Comparison of ENCODE assay signal across 35 cellular contexts in the genomic region with DNA sequence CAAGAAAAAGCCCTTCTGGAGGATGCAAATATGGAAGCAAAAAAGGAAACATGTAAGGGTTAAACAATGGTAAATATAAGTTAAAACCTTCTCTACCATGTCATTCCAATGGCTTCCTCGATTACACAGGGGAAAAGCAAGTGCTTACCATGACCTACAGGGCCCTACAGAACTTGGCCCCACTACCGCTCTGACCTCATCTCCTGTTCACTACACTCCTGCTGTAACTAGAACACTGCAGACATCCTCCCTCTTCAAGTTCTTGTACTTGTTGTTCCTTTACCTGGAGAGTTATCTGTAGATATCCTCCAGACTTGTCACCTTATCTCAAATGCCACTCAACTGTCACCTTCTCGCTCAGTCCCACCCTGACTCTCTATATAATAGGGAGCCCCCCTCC.
DNase-seq lines count a peak whose midpoint lies in the region; ATAC-seq and TF ChIP-seq lines count a peak whose summit lies in the region.
"Had no signal": no experiment of that assay in that cellular context is flagged by ENCODE, and none has a peak within 500 bp of the region (broad histone marks: within the 10 kb centered on the region; RNA-seq: fewer than 3 reads in every experiment).

No MANE protein-coding gene starts in this region.

- H3K27me3 ChIP-seq in cardiac muscle cell (no peaks in the 10 kb centered on the region), right atrium auricular region (no peaks in the 10 kb centered on the region), right cardiac atrium (ENCODE audit: control insufficient read depth, insufficient read depth) (no peaks in the 10 kb centered on the region), Karpas-422 (ENCODE audit: low read length) (no peaks in the 10 kb centered on the region)
- H3K27me3 ChIP-seq: BE2C; BLaER1; BLaER1 treated with 17β-estradiol and CSF1 and Interleukin-3, amounts not matched to agents 10 nM and 100 nM had no signal

- H3K36me3 ChIP-seq in cardiac muscle cell (no peaks in the 10 kb centered on the region), right atrium auricular region (no peaks in the 10 kb centered on the region), Karpas-422 (ENCODE audit: insufficient read depth, low read length) (no peaks in the 10 kb centered on the region)
- H3K36me3 ChIP-seq: BE2C had no signal

- no peak overlapping the region for H3K4me3 Mint-ChIP-seq in stimulated activated effector memory CD8-positive, alpha-beta T cell treated with anti-CD3 and anti-CD28 coated beads, Interleukin-12 subunit alpha, Interleukin-12 subunit beta, amount 100 ng/mL, for 72 hours
- H3K4me3 Mint-ChIP-seq: B cell; CD14-positive monocyte; CD4-positive, alpha-beta T cell; CD4-positive, CD25-positive, alpha-beta regulatory T cell; CD8-positive, alpha-beta T cell had no signal

- DNase-seq in cardiac muscle cell (ENCODE audit: low read depth in 1 of 2, low spot score in 1 of 2) = no peak
- DNase-seq in Right ventricle myocardium inferior (ENCODE audit: missing footprints) = no peak
- DNase-seq in left ventricle myocardium superior = no peak
- DNase-seq in right atrium auricular region (ENCODE audit: low spot score) = no peak
- DNase-seq in right cardiac atrium = no peak
- no peak for DNase-seq in Right ventricle myocardium superior
- peak; percentile 24 for DNase-seq in Karpas-422
- DNase-seq in stimulated activated effector memory CD8-positive, alpha-beta T cell treated with anti-CD3 and anti-CD28 coated beads, Interleukin-12 subunit alpha, Interleukin-12 subunit beta, amount 100 ng/mL, for 72 hours (ENCODE audit: low spot score in 2 of 2) = no peak
- DNase-seq: 8988T; ACHN; AML-193; BE2C; C1 segment of cervical spinal cord; Caco-2; Calu3; CD4-positive, alpha-beta memory T cell; CD4-positive, alpha-beta T cell; CD4-positive, CD25-positive, alpha-beta regulatory T cell; CD8-positive, alpha-beta memory T cell; CD8-positive, alpha-beta T cell; COR-L47; DMS 273 treated with DMSO at 0.1 percent for 48 hours; DMS153; DMS53; DMS79; DMS79 treated with DMSO at 0.1 percent for 48 hours; DND-41; EL had no signal

- H3K27ac ChIP-seq in cardiac muscle cell = peak overlapping the region; percentile 50
- no peak overlapping the region for H3K27ac ChIP-seq in right atrium auricular region
- H3K27ac ChIP-seq in right cardiac atrium (ENCODE audit: low read length) = no peak overlapping the region
- H3K27ac ChIP-seq in Karpas-422 (ENCODE audit: low read length) = no peak overlapping the region
- H3K27ac ChIP-seq: 22Rv1; A549; BLaER1; BLaER1 treated with 17β-estradiol and CSF1 and Interleukin-3, amounts not matched to agents 10 nM and 100 nM; C4-2B had no signal

- H3K9me2 ChIP-seq in Karpas-422 (replicated peaks; ENCODE audit: insufficient read depth, low read length) = no peaks in the 10 kb centered on the region

- no peaks in the 10 kb centered on the region for H3K36me3 Mint-ChIP-seq in stimulated activated effector memory CD8-positive, alpha-beta T cell treated with anti-CD3 and anti-CD28 coated beads, Interleukin-12 subunit alpha, Interleukin-12 subunit beta, amount 100 ng/mL, for 72 hours
- H3K36me3 Mint-ChIP-seq: CD14-positive monocyte; CD4-positive, CD25-positive, alpha-beta regulatory T cell; CD8-positive, alpha-beta T cell had no signal

- intact Hi-C loops in Right ventricle myocardium inferior (cut with DNase I) (no loop called here), left ventricle myocardium superior (cut with micrococcal nuclease) (no loop called here), right cardiac atrium (cut with DNase I) (loop anchor here in 1 of 4 donors (10.0 kb wide), 1 partner anchor 335 kb away; no protein-coding TSS in a partner anchor), Right ventricle myocardium superior (cut with DNase I) (loop anchor here (10.0 kb wide), 1 partner anchor 335 kb away; no protein-coding TSS in a partner anchor)

- no peak overlapping the region for H3K9ac ChIP-seq in Karpas-422 (ENCODE audit: low read length)
- H3K9ac ChIP-seq: BLaER1; BLaER1 treated with 17β-estradiol and CSF1 and Interleukin-3, amounts not matched to agents 10 nM and 100 nM had no signal

- no peaks in the 10 kb centered on the region for H4K20me1 ChIP-seq in Karpas-422 (ENCODE audit: insufficient read depth, low read depth, low read length)
- H4K20me1 ChIP-seq: BLaER1; BLaER1 treated with 17β-estradiol and CSF1 and Interleukin-3, amounts not matched to agents 10 nM and 100 nM had no signal

- no peak overlapping the region for H2AFZ ChIP-seq in Karpas-422 (ENCODE audit: low read length)

- 79% methylated on average over 3 of the region's 3 CpGs for WGBS in right cardiac atrium

- TF ChIP-seq CTCF in cardiac muscle cell (IDR thresholded peaks at IDR 0.05; ENCODE audit: low read depth, low read length) (no peak), right atrium auricular region (IDR thresholded peaks at IDR 0.05) (no peak)

- H3K9me3 ChIP-seq in cardiac muscle cell (ENCODE audit: low read depth) = no peaks in the 10 kb centered on the region
- H3K9me3 ChIP-seq in right atrium auricular region = no peaks in the 10 kb centered on the region
- H3K9me3 ChIP-seq in right cardiac atrium (ENCODE audit: control insufficient read depth, low read length) = no peaks in the 10 kb centered on the region
- H3K9me3 ChIP-seq in Karpas-422 (ENCODE audit: low read length) = no peaks in the 10 kb centered on the region
- H3K9me3 ChIP-seq: A549, BE2C, Caco-2 had no signal

- peaks cover 41% of the 10 kb centered on the region for H3K4me1 ChIP-seq in cardiac muscle cell (ENCODE audit: low read depth)
- H3K4me1 ChIP-seq in right atrium auricular region = peaks cover 0 to 3% of the 10 kb centered on the region in 2 donors
- H3K4me1 ChIP-seq in right cardiac atrium (ENCODE audit: control insufficient read depth, insufficient read depth, low read length) = no peaks in the 10 kb centered on the region
- H3K4me1 ChIP-seq in Karpas-422 (ENCODE audit: low read length) = no peaks in the 10 kb centered on the region
- H3K4me1 ChIP-seq: A549; BE2C; BLaER1; BLaER1 treated with 17β-estradiol and CSF1 and Interleukin-3, amounts not matched to agents 10 nM and 100 nM; Caco-2 had no signal

- no peak overlapping the region for H3K4me3 ChIP-seq in cardiac muscle cell
- H3K4me3 ChIP-seq in right atrium auricular region = no peak overlapping the region
- H3K4me3 ChIP-seq in right cardiac atrium (ENCODE audit: low read length) = no peak overlapping the region
- H3K4me3 ChIP-seq in Karpas-422 (ENCODE audit: low read length) = no peak overlapping the region
- H3K4me3 ChIP-seq: A549; BLaER1; BLaER1 treated with 17β-estradiol and CSF1 and Interleukin-3, amounts not matched to agents 10 nM and 100 nM had no signal

- H3K79me2 ChIP-seq in Karpas-422 (ENCODE audit: low read length) = no peaks in the 10 kb centered on the region

- no peak for ATAC-seq in Right ventricle myocardium inferior
- ATAC-seq in left ventricle myocardium superior = peak; percentile 93
- ATAC-seq in right cardiac atrium = peak; percentile 21 to 53
- ATAC-seq in Right ventricle myocardium superior (ENCODE audit: poor library complexity) = no peak
- ATAC-seq in stimulated activated effector memory CD8-positive, alpha-beta T cell treated with anti-CD3 and anti-CD28 coated beads, Interleukin-12 subunit alpha, Interleukin-12 subunit beta, amount 100 ng/mL, for 72 hours = no peak
- ATAC-seq: A549; CD8-positive, alpha-beta T cell had no signal

- no peak overlapping the region for H3K4me2 ChIP-seq in Karpas-422 (ENCODE audit: low read depth, low read length, poor library complexity, severe bottlenecking)
- H3K4me2 ChIP-seq: A549; BLaER1; BLaER1 treated with 17β-estradiol and CSF1 and Interleukin-3, amounts not matched to agents 10 nM and 100 nM had no signal

- no peaks in the 10 kb centered on the region for H3K4me1 Mint-ChIP-seq in stimulated activated effector memory CD8-positive, alpha-beta T cell treated with anti-CD3 and anti-CD28 coated beads, Interleukin-12 subunit alpha, Interleukin-12 subunit beta, amount 100 ng/mL, for 72 hours
- H3K4me1 Mint-ChIP-seq: B cell; CD14-positive monocyte; CD4-positive, alpha-beta memory T cell; CD8-positive, alpha-beta memory T cell had no signal

- no peak overlapping the region for H3K27ac Mint-ChIP-seq in stimulated activated effector memory CD8-positive, alpha-beta T cell treated with anti-CD3 and anti-CD28 coated beads, Interleukin-12 subunit alpha, Interleukin-12 subunit beta, amount 100 ng/mL, for 72 hours
- H3K27ac Mint-ChIP-seq: B cell; CD14-positive monocyte; CD4-positive, alpha-beta memory T cell; CD4-positive, alpha-beta T cell; CD4-positive, CD25-positive, alpha-beta regulatory T cell; CD8-positive, alpha-beta memory T cell; CD8-positive, alpha-beta T cell had no signal

- H3K9me3 Mint-ChIP-seq in stimulated activated effector memory CD8-positive, alpha-beta T cell treated with anti-CD3 and anti-CD28 coated beads, Interleukin-12 subunit alpha, Interleukin-12 subunit beta, amount 100 ng/mL, for 72 hours = peaks cover 15% of the 10 kb centered on the region
- H3K9me3 Mint-ChIP-seq: CD8-positive, alpha-beta T cell had no signal

Comparison
In these comparisons a context has a peak if more than half of its experiments do, and no peak if none do; other contexts are left out.
1. ATAC-seq: peak in left ventricle myocardium superior (single experiment) and right cardiac atrium (2 of 2); none in Right ventricle myocardium inferior (single experiment), Right ventricle myocardium superior (single experiment) and stimulated activated effector memory CD8-positive, alpha-beta T cell treated with anti-CD3 and anti-CD28 coated beads, Interleukin-12 subunit alpha, Interleukin-12 subunit beta, amount 100 ng/mL, for 72 hours (single experiment).